Comparison of ENCODE assay signal across 22 cellular contexts in genomic region chr20:17868700-17869231, GRCh38.
"Had no signal": no experiment of that assay in that cellular context is flagged by ENCODE, and none has a peak within 500 bp of the region (broad histone marks: within the 10 kb centered on the region; RNA-seq: fewer than 3 reads in every experiment).

No MANE protein-coding gene starts in this region.

- H3K27me3 ChIP-seq: hepatocyte, ovary, right atrium auricular region, sigmoid colon, spleen, suprapubic skin, tibial nerve, upper lobe of left lung, vagina had no signal

- H3K4me2 ChIP-seq: hepatocyte had no signal

- H3K27ac ChIP-seq: hepatocyte, left ventricle myocardium inferior, ovary, right atrium auricular region, sigmoid colon, spleen, suprapubic skin, thoracic aorta had no signal

- H3K27ac Mint-ChIP-seq: mesothelial cell of epicardium; naive B cell; natural killer cell; progenitor cell of endocrine pancreas; stimulated activated effector memory CD8-positive, alpha-beta T cell treated with anti-CD3 and anti-CD28 coated beads, Interleukin-12 subunit alpha, Interleukin-12 subunit beta, amount 100 ng/mL, for 72 hours; stimulated activated naive CD8-positive, alpha-beta T cell treated with anti-CD3 and anti-CD28 coated beads, Interleukin-15, Interleukin-2, amounts not matched to agents 100 ng/mL and 50 ng/mL, for 24 hours had no signal

- DNase-seq: islet precursor cell; left ventricle myocardium inferior; naive B cell; natural killer cell; sigmoid colon; small intestine; stimulated activated CD4-positive, alpha-beta T cell treated with anti-CD3 and anti-CD28 coated beads, Interleukin-4, amount 100 ng/mL, for 24 hours; stimulated activated naive CD4-positive, alpha-beta T cell; upper lobe of left lung had no signal

- H3K9me3 ChIP-seq: left ventricle myocardium inferior, ovary, right atrium auricular region, sigmoid colon, spleen, suprapubic skin, thoracic aorta, tibial nerve, upper lobe of left lung, vagina had no signal

- ATAC-seq: natural killer cell; stimulated activated effector memory CD8-positive, alpha-beta T cell treated with anti-CD3 and anti-CD28 coated beads, Interleukin-12 subunit alpha, Interleukin-12 subunit beta, amount 100 ng/mL, for 72 hours had no signal

- H3K36me3 ChIP-seq: left ventricle myocardium inferior, ovary, right atrium auricular region, sigmoid colon, spleen, suprapubic skin, thoracic aorta, tibial nerve, upper lobe of left lung, vagina had no signal

- H2AFZ ChIP-seq: hepatocyte had no signal

- H3K4me3 ChIP-seq: hepatocyte, left ventricle myocardium inferior, lung, ovary, right atrium auricular region, sigmoid colon, spleen, suprapubic skin, thoracic aorta, tibial nerve, upper lobe of left lung, vagina had no signal

- H3K4me3 Mint-ChIP-seq: mesothelial cell of epicardium; naive B cell; natural killer cell; stimulated activated effector memory CD8-positive, alpha-beta T cell treated with anti-CD3 and anti-CD28 coated beads, Interleukin-12 subunit alpha, Interleukin-12 subunit beta, amount 100 ng/mL, for 72 hours; stimulated activated naive CD8-positive, alpha-beta T cell treated with anti-CD3 and anti-CD28 coated beads, Interleukin-15, Interleukin-2, amounts not matched to agents 100 ng/mL and 50 ng/mL, for 24 hours had no signal

- H3K9me3 Mint-ChIP-seq: mesothelial cell of epicardium; naive B cell; natural killer cell; stimulated activated effector memory CD8-positive, alpha-beta T cell treated with anti-CD3 and anti-CD28 coated beads, Interleukin-12 subunit alpha, Interleukin-12 subunit beta, amount 100 ng/mL, for 72 hours; stimulated activated naive CD8-positive, alpha-beta T cell treated with anti-CD3 and anti-CD28 coated beads, Interleukin-15, Interleukin-2, amounts not matched to agents 100 ng/mL and 50 ng/mL, for 24 hours had no signal

- H3K79me2 ChIP-seq: hepatocyte had no signal

- H3K36me3 Mint-ChIP-seq: mesothelial cell of epicardium; natural killer cell; stimulated activated effector memory CD8-positive, alpha-beta T cell treated with anti-CD3 and anti-CD28 coated beads, Interleukin-12 subunit alpha, Interleukin-12 subunit beta, amount 100 ng/mL, for 72 hours had no signal
